8 cellular contexts compared by ENCODE assay signal in the genomic region with DNA sequence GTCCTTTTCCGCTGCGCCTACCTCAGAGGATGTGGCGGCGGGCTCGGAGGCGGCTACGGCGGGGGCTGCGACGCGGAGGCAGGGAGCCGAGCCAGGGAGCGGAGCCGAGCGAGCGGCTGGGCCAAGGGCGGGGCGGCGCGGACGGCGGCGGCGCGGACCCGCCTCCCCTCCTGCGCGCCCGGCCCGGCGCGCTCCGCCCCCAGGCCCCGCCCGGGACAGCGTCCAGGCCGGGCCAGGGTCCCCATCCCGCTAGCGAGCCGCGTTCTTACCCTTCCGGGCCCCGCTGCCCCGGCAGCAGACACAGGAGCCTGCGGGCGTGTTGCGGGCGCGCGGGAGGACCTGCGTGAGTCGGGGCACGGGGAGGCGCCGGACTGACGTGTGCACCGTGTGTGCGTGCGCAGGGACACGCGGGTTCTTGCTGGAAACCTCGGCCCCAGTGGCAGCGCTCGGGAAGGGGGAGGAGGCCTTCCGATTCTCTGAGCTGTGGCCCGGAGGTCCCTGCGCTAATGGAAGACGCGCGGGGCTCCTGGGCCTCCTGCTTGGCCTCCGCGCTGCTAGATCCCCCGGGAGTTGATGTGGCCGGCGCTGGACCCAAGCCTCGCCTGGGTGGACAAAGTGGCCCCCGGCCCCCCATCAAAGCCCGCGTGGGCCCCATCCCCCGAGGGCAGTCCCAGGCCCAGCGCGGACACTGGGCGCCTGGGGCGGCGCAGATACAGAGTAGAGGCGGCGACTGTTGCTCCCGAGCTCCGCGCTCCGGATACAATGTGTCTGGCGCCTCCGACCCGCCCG. TPM values are rescaled to one million over a fixed set of nuclear protein-coding genes. Genes with fewer than 3 reads are reported as not detected.
DNase-seq lines count a peak whose midpoint lies in the region; ATAC-seq and TF ChIP-seq lines count a peak whose summit lies in the region.

A gene with protein sequence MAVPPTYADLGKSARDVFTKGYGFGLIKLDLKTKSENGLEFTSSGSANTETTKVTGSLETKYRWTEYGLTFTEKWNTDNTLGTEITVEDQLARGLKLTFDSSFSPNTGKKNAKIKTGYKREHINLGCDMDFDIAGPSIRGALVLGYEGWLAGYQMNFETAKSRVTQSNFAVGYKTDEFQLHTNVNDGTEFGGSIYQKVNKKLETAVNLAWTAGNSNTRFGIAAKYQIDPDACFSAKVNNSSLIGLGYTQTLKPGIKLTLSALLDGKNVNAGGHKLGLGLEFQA (minus strand): TSS at position 350 of the 789 bp plus-strand sequence. CDS start 11,963 bp downstream, outside the sequence.

- peak within 1 kb of the TSS; percentile 96 for H3K9ac ChIP-seq in NT2/D1 (ENCODE audit: insufficient read length, low read depth)

- peaks cover 3% of the 10 kb centered on the region for H3K36me3 ChIP-seq in CD4-positive, CD25-positive, alpha-beta regulatory T cell (ENCODE audit: control insufficient read depth, insufficient read depth, low read length)
- H3K36me3 ChIP-seq in NT2/D1 (ENCODE audit: insufficient read depth, insufficient read length, low read length) = peaks cover 36% of the 10 kb centered on the region

- H3K27me3 Mint-ChIP-seq in CD4-positive, CD25-positive, alpha-beta regulatory T cell = peaks cover 7% of the 10 kb centered on the region

- peaks cover 13 to 48% (median 31%) of the 10 kb centered on the region in 4 donors for H3K4me1 Mint-ChIP-seq in CD4-positive, CD25-positive, alpha-beta regulatory T cell

- peaks cover 31% of the 10 kb centered on the region for H3K4me1 ChIP-seq in CD4-positive, CD25-positive, alpha-beta regulatory T cell (ENCODE audit: control insufficient read depth, insufficient read depth, low read length, poor library complexity, severe bottlenecking)
- H3K4me1 ChIP-seq in NT2/D1 (ENCODE audit: insufficient read depth, insufficient read length) = peaks cover 15% of the 10 kb centered on the region

- peak within 1 kb of the TSS; percentile 94 for H3K27ac ChIP-seq in CD4-positive, CD25-positive, alpha-beta regulatory T cell (ENCODE audit: insufficient read depth, low read length, poor library complexity, severe bottlenecking)

- peak; percentile 82 for ATAC-seq in CD4-positive, CD25-positive, alpha-beta regulatory T cell (ENCODE audit: low read depth in 2 of 2)
- ATAC-seq in GM19328 (IDR thresholded peaks at IDR 0.05; ENCODE audit: unreplicated experiment) = peak; percentile 77
- ATAC-seq in HG03469 (IDR thresholded peaks at IDR 0.05; ENCODE audit: unreplicated experiment) = peak; percentile 59

- H3K9me3 ChIP-seq in CD4-positive, CD25-positive, alpha-beta regulatory T cell (ENCODE audit: control insufficient read depth in 2 of 2, low read length in 2 of 2) = no peaks in the 10 kb centered on the region
- no peaks in the 10 kb centered on the region for H3K9me3 ChIP-seq in NT2/D1 (ENCODE audit: insufficient read depth, low read length)

- no peaks in the 10 kb centered on the region for H3K27me3 ChIP-seq in CD4-positive, CD25-positive, alpha-beta regulatory T cell (ENCODE audit: control insufficient read depth, insufficient read depth, low read length)
- no peaks in the 10 kb centered on the region for H3K27me3 ChIP-seq in NT2/D1 (ENCODE audit: insufficient read depth, insufficient read length)

- no peak for TF ChIP-seq CTCF in epithelial cell of esophagus (IDR thresholded peaks at IDR 0.05; ENCODE audit: insufficient read depth, low read depth, low read length, missing control alignments)

- peak; percentile 83 to 90 (median 88) for DNase-seq in CD4-positive, CD25-positive, alpha-beta regulatory T cell
- peak; percentile 42 for DNase-seq in NT2/D1 (ENCODE audit: low read depth, low spot score)
- DNase-seq in activated T-cell treated with anti-CD3 and anti-CD28 coated beads for 1 hour (ENCODE audit: low read depth) = peak; percentile 67
- peak; percentile 82 for DNase-seq in epithelial cell of esophagus (ENCODE audit: low read depth)
- DNase-seq in mucosa of gallbladder (ENCODE audit: low spot score) = peak; percentile 72
- DNase-seq in stimulated activated CD8-positive, alpha-beta memory T cell treated with anti-CD3 and anti-CD28 coated beads, Interleukin-4, amount 100 ng/mL, for 48 hours = peak; percentile 81

- H3K9me3 Mint-ChIP-seq in CD4-positive, CD25-positive, alpha-beta regulatory T cell = no peaks in the 10 kb centered on the region

- peak within 1 kb of the TSS; percentile 94 to 98 (median 95) for H3K4me3 Mint-ChIP-seq in CD4-positive, CD25-positive, alpha-beta regulatory T cell

- H3K4me3 ChIP-seq in CD4-positive, CD25-positive, alpha-beta regulatory T cell (ENCODE audit: low read depth, low read length) = peak within 1 kb of the TSS; percentile 85
- H3K4me3 ChIP-seq in NT2/D1 (ENCODE audit: insufficient read length, low read depth) (peak within 1 kb of the TSS; percentile 78), epithelial cell of esophagus (ENCODE audit: low read length) (peak within 1 kb of the TSS; percentile 81)

- peak within 1 kb of the TSS; percentile 94 to 98 (median 95) for H3K27ac Mint-ChIP-seq in CD4-positive, CD25-positive, alpha-beta regulatory T cell

- H3K36me3 Mint-ChIP-seq in CD4-positive, CD25-positive, alpha-beta regulatory T cell = no peaks in the 10 kb centered on the region

RNA-seq across cellular contexts. Expression of the gene that starts here (rescaled TPM):
- total RNA-seq in CD4-positive, CD25-positive, alpha-beta regulatory T cell = 56.0 TPM
- polyA plus RNA-seq in CD4-positive, CD25-positive, alpha-beta regulatory T cell = 100 to 1,000 TPM in 2 of 4 donors, 10 to 100 TPM in 2; 85.4 to 104 (median 97.6) TPM
- 222 TPM for total RNA-seq in mucosa of gallbladder

Comparison
In these comparisons a context has a peak if more than half of its experiments do, and no peak if none do; other contexts are left out.
1. Peak in every context shown above with its lines: DNase-seq, ATAC-seq, H3K4me3 ChIP-seq and H3K27ac ChIP-seq.